In the genomic region with DNA sequence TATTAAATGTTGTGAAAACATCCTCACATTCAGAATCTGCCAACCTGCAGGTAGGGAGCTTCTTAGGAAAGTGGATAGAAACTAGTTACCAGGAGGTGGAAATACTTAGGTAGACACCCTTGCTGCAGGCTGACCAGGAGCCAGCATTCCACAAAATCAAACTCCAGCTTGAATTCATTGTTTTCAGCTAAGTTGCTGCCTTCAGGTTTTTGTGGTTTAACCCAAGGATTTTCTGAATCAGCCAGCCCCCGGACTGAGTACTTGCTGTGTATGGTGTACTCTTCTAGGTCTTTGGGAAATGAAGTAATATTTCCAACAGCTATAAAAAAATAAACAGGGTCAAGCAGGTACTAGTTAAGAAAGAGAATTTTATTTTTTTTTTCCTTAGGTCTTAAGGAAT, we compare ENCODE assay signal across 31 cellular contexts.
A peak's percentile ranks its signal among the peaks of the same experiment; 100 is the strongest.
DNase-seq lines count a peak whose midpoint lies in the region; ATAC-seq, FAIRE-seq and TF ChIP-seq lines count a peak whose summit lies in the region.
"Had no signal": no experiment of that assay in that cellular context is flagged by ENCODE, and none has a peak within 500 bp of the region (broad histone marks: within the 10 kb centered on the region; RNA-seq: fewer than 3 reads in every experiment).

No MANE protein-coding gene starts in this region.

- peak; percentile 95 for FAIRE-seq in RCC 7860 (lab: Jason Lieb, UNC)

- H3K4me3 Mint-ChIP-seq in nephron (no peak overlapping the region), glutamatergic neuron (ENCODE audit: unreplicated experiment) (no peak overlapping the region)
- H3K4me3 Mint-ChIP-seq in stimulated activated memory B cell treated with anti-CD40 and anti-IgM and Interleukin-4, amounts not matched to agents 10 μg/mL and 1 μg/mL and 100 μg/mL, for 72 hours = no peak overlapping the region
- H3K4me3 Mint-ChIP-seq: activated naive CD4-positive, alpha-beta T cell treated with anti-CD3 and anti-CD28 coated beads, Interleukin-2, amount 10 ng/mL, durations not matched to agents 7 days and 5 days; mesothelial cell of epicardium; naive thymus-derived CD8-positive, alpha-beta T cell; stimulated activated naive CD8-positive, alpha-beta T cell treated with anti-CD3 and anti-CD28 coated beads, Interleukin-15, amount 100 ng/mL, for 72 hours had no signal

- H3K27ac Mint-ChIP-seq in nephron (peak overlapping the region; percentile 34 to 95 (median 84)), glutamatergic neuron (ENCODE audit: unreplicated experiment) (no peak overlapping the region)
- H3K27ac Mint-ChIP-seq in stimulated activated memory B cell treated with anti-CD40 and anti-IgM and Interleukin-4, amounts not matched to agents 10 μg/mL and 1 μg/mL and 100 μg/mL, for 72 hours = no peak overlapping the region
- H3K27ac Mint-ChIP-seq: activated naive CD4-positive, alpha-beta T cell treated with anti-CD3 and anti-CD28 coated beads, Interleukin-2, amount 10 ng/mL, durations not matched to agents 7 days and 5 days; mesothelial cell of epicardium; naive thymus-derived CD8-positive, alpha-beta T cell had no signal

- peak; percentile 13 for DNase-seq in HK-2 (ENCODE audit: unreplicated experiment)
- peak; percentile 70 for DNase-seq in RCC 7860 (ENCODE audit: low spot score)
- peak; percentile 8 for DNase-seq in epithelial cell of prostate (ENCODE audit: low read depth, low spot score)
- no peak for DNase-seq in glutamatergic neuron
- DNase-seq in MV-4-11 (lab: John Stamatoyannopoulos, UW) = no peak
- DNase-seq: activated CD8-positive, alpha-beta memory T cell treated with anti-CD3 and anti-CD28 coated beads for 24 hours; activated naive CD4-positive, alpha-beta T cell treated with anti-CD3 and anti-CD28 coated beads, Interleukin-2, amount 10 ng/mL, durations not matched to agents 7 days and 5 days; activated T-cell treated with anti-CD3 and anti-CD28 coated beads, Interleukin-2, amount 50 U/mL, for 1 hour; amygdala; central memory CD4-positive, alpha-beta T cell; COR-L47; DMS79 treated with DMSO at 0.1 percent for 48 hours; HCEC 1CT; head of caudate nucleus; IMR-90; naive thymus-derived CD8-positive, alpha-beta T cell; NCI-H510A; NK-92 treated with Interleukin-12 subunit alpha and Interleukin-12 subunit beta, amount 100 ng/mL, for 24 hours; right cardiac atrium; SIG-M5; stimulated activated CD4-positive, alpha-beta T cell treated with anti-CD3 and anti-CD28 coated beads, Interleukin-15, amount 100 ng/mL, for 24 hours; stimulated activated naive CD8-positive, alpha-beta T cell treated with anti-CD3 and anti-CD28 coated beads, Interleukin-15, amount 100 ng/mL, for 72 hours; SW 1271; thyroid gland had no signal

- no peak for ATAC-seq in stimulated activated memory B cell treated with anti-CD40 and anti-IgM and Interleukin-4, amounts not matched to agents 10 μg/mL and 1 μg/mL and 100 μg/mL, for 72 hours
- no peak for ATAC-seq in HG02840 (IDR thresholded peaks at IDR 0.05; ENCODE audit: low FRiP score, unreplicated experiment)
- ATAC-seq: naive thymus-derived CD8-positive, alpha-beta T cell; Panc1; right cardiac atrium; stimulated activated naive CD8-positive, alpha-beta T cell treated with anti-CD3 and anti-CD28 coated beads, Interleukin-15, amount 100 ng/mL, for 72 hours had no signal

- H3K4me1 Mint-ChIP-seq in nephron (peaks cover 42% of the 10 kb centered on the region), glutamatergic neuron (ENCODE audit: low read depth, unreplicated experiment) (no peaks in the 10 kb centered on the region)
- no peaks in the 10 kb centered on the region for H3K4me1 Mint-ChIP-seq in stimulated activated memory B cell treated with anti-CD40 and anti-IgM and Interleukin-4, amounts not matched to agents 10 μg/mL and 1 μg/mL and 100 μg/mL, for 72 hours
- H3K4me1 Mint-ChIP-seq: activated naive CD4-positive, alpha-beta T cell treated with anti-CD3 and anti-CD28 coated beads, Interleukin-2, amount 10 ng/mL, durations not matched to agents 7 days and 5 days; naive thymus-derived CD8-positive, alpha-beta T cell; stimulated activated naive CD8-positive, alpha-beta T cell treated with anti-CD3 and anti-CD28 coated beads, Interleukin-15, amount 100 ng/mL, for 72 hours had no signal

- no peaks in the 10 kb centered on the region for H3K9me3 Mint-ChIP-seq in nephron
- peaks cover 1% of the 10 kb centered on the region for H3K9me3 Mint-ChIP-seq in glutamatergic neuron (ENCODE audit: unreplicated experiment)
- peaks cover 7% of the 10 kb centered on the region for H3K9me3 Mint-ChIP-seq in stimulated activated memory B cell treated with anti-CD40 and anti-IgM and Interleukin-4, amounts not matched to agents 10 μg/mL and 1 μg/mL and 100 μg/mL, for 72 hours
- H3K9me3 Mint-ChIP-seq: mesothelial cell of epicardium had no signal

- H3K27me3 Mint-ChIP-seq in nephron (ENCODE audit: low read depth) (no peaks in the 10 kb centered on the region), glutamatergic neuron (ENCODE audit: unreplicated experiment) (peaks cover 2% of the 10 kb centered on the region)
- H3K27me3 Mint-ChIP-seq in stimulated activated memory B cell treated with anti-CD40 and anti-IgM and Interleukin-4, amounts not matched to agents 10 μg/mL and 1 μg/mL and 100 μg/mL, for 72 hours = no peaks in the 10 kb centered on the region
- H3K27me3 Mint-ChIP-seq: activated naive CD4-positive, alpha-beta T cell treated with anti-CD3 and anti-CD28 coated beads, Interleukin-2, amount 10 ng/mL, durations not matched to agents 7 days and 5 days; naive thymus-derived CD8-positive, alpha-beta T cell; stimulated activated naive CD8-positive, alpha-beta T cell treated with anti-CD3 and anti-CD28 coated beads, Interleukin-15, amount 100 ng/mL, for 72 hours had no signal

- peak overlapping the region; percentile 67 for H3K27ac ChIP-seq in epithelial cell of prostate
- H3K27ac ChIP-seq: BLaER1 treated with 17β-estradiol and CSF1 and Interleukin-3, amounts not matched to agents 10 nM and 100 nM; HL-60; thyroid gland had no signal

- TF ChIP-seq CTCF in nephron (IDR thresholded peaks at IDR 0.05; ENCODE audit: unreplicated experiment in 3 of 3) (no peak), glutamatergic neuron (IDR thresholded peaks at IDR 0.05; ENCODE audit: partially characterized antibody, unreplicated experiment) (no peak)

- H3K36me3 Mint-ChIP-seq in nephron (ENCODE audit: low read depth) = no peaks in the 10 kb centered on the region
- no peaks in the 10 kb centered on the region for H3K36me3 Mint-ChIP-seq in glutamatergic neuron (ENCODE audit: unreplicated experiment)
- no peaks in the 10 kb centered on the region for H3K36me3 Mint-ChIP-seq in stimulated activated memory B cell treated with anti-CD40 and anti-IgM and Interleukin-4, amounts not matched to agents 10 μg/mL and 1 μg/mL and 100 μg/mL, for 72 hours
- H3K36me3 Mint-ChIP-seq: activated naive CD4-positive, alpha-beta T cell treated with anti-CD3 and anti-CD28 coated beads, Interleukin-2, amount 10 ng/mL, durations not matched to agents 7 days and 5 days; mesothelial cell of epicardium; naive thymus-derived CD8-positive, alpha-beta T cell had no signal

Comparison
In these comparisons a context has a peak if more than half of its experiments do, and no peak if none do; other contexts are left out.
1. DNase-seq: peak in HK-2 (single experiment), RCC 7860 (single experiment) and epithelial cell of prostate (single experiment); none in glutamatergic neuron (single experiment) and MV-4-11 (single experiment).
2. H3K27ac Mint-ChIP-seq: peak in nephron (3 of 3); none in glutamatergic neuron (single experiment) and stimulated activated memory B cell treated with anti-CD40 and anti-IgM and Interleukin-4, amounts not matched to agents 10 μg/mL and 1 μg/mL and 100 μg/mL, for 72 hours (single experiment).